31 cellular contexts compared by ENCODE assay signal in genomic region chrX:55163171-55163570, GRCh38. TPM values are rescaled to one million over a fixed set of nuclear protein-coding genes. Genes with fewer than 3 reads are reported as not detected.
"Had no signal": no experiment of that assay in that cellular context is flagged by ENCODE, and none has a peak within 500 bp of the region (broad histone marks: within the 10 kb centered on the region; RNA-seq: fewer than 3 reads in every experiment).

No MANE protein-coding gene starts in this region.

- H3K27me3 ChIP-seq: stomach, suprapubic skin, testis, thyroid gland, tibial artery, tibial nerve, transverse colon, upper lobe of left lung, upper lobe of right lung, uterus, vagina had no signal

- H3K9me3 Mint-ChIP-seq: stimulated activated effector memory CD8-positive, alpha-beta T cell treated with anti-CD3 and anti-CD28 coated beads, Interleukin-12 subunit alpha, Interleukin-12 subunit beta, amount 100 ng/mL, for 72 hours; stimulated activated memory B cell treated with anti-CD40 and anti-IgM and Interleukin-4, amounts not matched to agents 10 μg/mL and 1 μg/mL and 100 μg/mL, for 72 hours; stimulated activated naive CD8-positive, alpha-beta T cell treated with anti-CD3 and anti-CD28 coated beads, Interleukin-15, Interleukin-2, amounts not matched to agents 100 ng/mL and 50 ng/mL, for 24 hours; type B pancreatic cell had no signal

- H3K27ac Mint-ChIP-seq: stimulated activated effector memory CD8-positive, alpha-beta T cell treated with anti-CD3 and anti-CD28 coated beads, Interleukin-12 subunit alpha, Interleukin-12 subunit beta, amount 100 ng/mL, for 72 hours; stimulated activated memory B cell treated with anti-CD40 and anti-IgM and Interleukin-4, amounts not matched to agents 10 μg/mL and 1 μg/mL and 100 μg/mL, for 72 hours; stimulated activated naive B cell treated with anti-CD40 and anti-IgM and Interleukin-4, amounts not matched to agents 10 μg/mL and 1 μg/mL and 100 μg/mL, for 72 hours; type B pancreatic cell had no signal

- H3K9me3 ChIP-seq: suprapubic skin, testis, thoracic aorta, thyroid gland, tibial artery, tibial nerve, transverse colon, upper lobe of left lung, upper lobe of right lung, uterus, vagina had no signal

- H3K27me3 Mint-ChIP-seq: stimulated activated memory B cell treated with anti-CD40 and anti-IgM and Interleukin-4, amounts not matched to agents 10 μg/mL and 1 μg/mL and 100 μg/mL, for 72 hours; stimulated activated naive CD8-positive, alpha-beta T cell treated with anti-CD3 and anti-CD28 coated beads, Interleukin-15, amount 100 ng/mL, for 72 hours; stimulated activated naive CD8-positive, alpha-beta T cell treated with anti-CD3 and anti-CD28 coated beads, Interleukin-15, Interleukin-2, amounts not matched to agents 100 ng/mL and 50 ng/mL, for 24 hours; type B pancreatic cell had no signal

- H3K4me3 ChIP-seq: stomach, suprapubic skin, testis, thoracic aorta, thyroid gland, tibial artery, tibial nerve, transverse colon, upper lobe of left lung, upper lobe of right lung, uterus, vagina had no signal

- DNase-seq: stimulated activated CD4-positive, alpha-beta T cell treated with anti-CD3 and anti-CD28 coated beads, Interleukin-2, amount 100 ng/mL, for 48 hours; stimulated activated CD4-positive, alpha-beta T cell treated with anti-CD3 and anti-CD28 coated beads, Interleukin-4, amount 100 ng/mL, for 1 hour; stimulated activated CD4-positive, alpha-beta T cell treated with anti-CD3 and anti-CD28 coated beads, Interleukin-4, amount 100 ng/mL, for 24 hours; stimulated activated CD4-positive, alpha-beta T cell treated with anti-CD3 and anti-CD28 coated beads, Interleukin-4, amount 100 ng/mL, for 4 hours; stimulated activated CD8-positive, alpha-beta memory T cell treated with anti-CD3 and anti-CD28 coated beads, Interleukin-4, amount 100 ng/mL, for 48 hours; stimulated activated naive B cell treated with anti-CD40 and anti-IgM and Interleukin-4, amounts not matched to agents 10 μg/mL and 1 μg/mL and 100 μg/mL, for 72 hours; stimulated activated naive CD4-positive, alpha-beta T cell; stimulated activated naive CD4-positive, alpha-beta T cell treated with Interleukin-2 at 50 U/mL for 16 hours; stimulated activated naive CD8-positive, alpha-beta T cell treated with anti-CD3 and anti-CD28 coated beads, Interleukin-15, amount 100 ng/mL, for 72 hours; stimulated activated naive CD8-positive, alpha-beta T cell treated with anti-CD3 and anti-CD28 coated beads, Interleukin-15, Interleukin-2, amounts not matched to agents 100 U/mL and 50 U/mL, for 24 hours; stomach; substantia nigra; testis; thyroid gland; tibial artery; transverse colon; upper lobe of left lung; upper lobe of right lung; uterus had no signal

- H3K4me1 ChIP-seq: testis, thyroid gland, tibial artery, uterus had no signal

- H3K36me3 Mint-ChIP-seq: stimulated activated memory B cell treated with anti-CD40 and anti-IgM and Interleukin-4, amounts not matched to agents 10 μg/mL and 1 μg/mL and 100 μg/mL, for 72 hours; stimulated activated naive B cell treated with anti-CD40 and anti-IgM and Interleukin-4, amounts not matched to agents 10 μg/mL and 1 μg/mL and 100 μg/mL, for 72 hours had no signal

- H3K36me3 ChIP-seq: stomach, suprapubic skin, thoracic aorta, thyroid gland, tibial artery, tibial nerve, transverse colon, upper lobe of left lung, upper lobe of right lung, uterus, vagina had no signal

- H3K27ac ChIP-seq: stomach, suprapubic skin, testis, thoracic aorta, thyroid gland, tibial artery, tibial nerve, transverse colon, upper lobe of left lung, upper lobe of right lung, uterus, vagina had no signal

- H3K4me3 Mint-ChIP-seq: stimulated activated memory B cell treated with anti-CD40 and anti-IgM and Interleukin-4, amounts not matched to agents 10 μg/mL and 1 μg/mL and 100 μg/mL, for 72 hours; stimulated activated naive CD8-positive, alpha-beta T cell treated with anti-CD3 and anti-CD28 coated beads, Interleukin-15, amount 100 ng/mL, for 72 hours; stimulated activated naive CD8-positive, alpha-beta T cell treated with anti-CD3 and anti-CD28 coated beads, Interleukin-15, Interleukin-2, amounts not matched to agents 100 ng/mL and 50 ng/mL, for 24 hours had no signal

- ATAC-seq: stimulated activated effector memory CD8-positive, alpha-beta T cell treated with anti-CD3 and anti-CD28 coated beads, Interleukin-12 subunit alpha, Interleukin-12 subunit beta, amount 100 ng/mL, for 72 hours; stimulated activated memory B cell treated with anti-CD40 and anti-IgM and Interleukin-4, amounts not matched to agents 10 μg/mL and 1 μg/mL and 100 μg/mL, for 72 hours; stimulated activated naive B cell treated with anti-CD40 and anti-IgM and Interleukin-4, amounts not matched to agents 10 μg/mL and 1 μg/mL and 100 μg/mL, for 72 hours; stimulated activated naive CD8-positive, alpha-beta T cell treated with anti-CD3 and anti-CD28 coated beads, Interleukin-15, amount 100 ng/mL, for 72 hours; stimulated activated naive CD8-positive, alpha-beta T cell treated with anti-CD3 and anti-CD28 coated beads, Interleukin-15, Interleukin-2, amounts not matched to agents 100 U/mL and 50 U/mL, for 24 hours; upper lobe of right lung had no signal

RNA-seq across cellular contexts. Expression of gene PAGE5, which starts 57.0 kb away (rescaled TPM):
- total RNA-seq: stomach, subcutaneous adipose tissue, suprapubic skin, temporal lobe, thoracic aorta, thyroid gland, tibial nerve, transverse colon, upper lobe of right lung, ureter, urinary bladder, vagina had no signal
- polyA plus RNA-seq: stomach, urinary bladder had no signal
